9 cellular contexts compared by ENCODE assay signal in genomic region chr22:31089101-31090100, GRCh38. TPM values are rescaled to one million over a fixed set of nuclear protein-coding genes. Genes with fewer than 3 reads are reported as not detected.
DNase-seq lines count a peak whose midpoint lies in the region; ATAC-seq and TF ChIP-seq lines count a peak whose summit lies in the region.
"Had no signal": no experiment of that assay in that cellular context is flagged by ENCODE, and none has a peak within 500 bp of the region (broad histone marks: within the 10 kb centered on the region; RNA-seq: fewer than 3 reads in every experiment).

No MANE protein-coding gene starts in this region.

- H3K9ac ChIP-seq in smooth muscle cell (ENCODE audit: low read depth), result no peak overlapping the region

- no peak overlapping the region for H2AFZ ChIP-seq in smooth muscle cell (ENCODE audit: low read depth)

- 50 to 70% (median 65%) methylated on average over 8 to 11 of the region's 11 CpGs for WGBS in heart left ventricle, 4 donors
- 74% methylated on average over 11 of the region's 11 CpGs for WGBS in smooth muscle cell (ENCODE audit: low lambda C conversion rate)

- no peak overlapping the region for H3K4me3 ChIP-seq in Jurkat, Clone E6-1 (ENCODE audit: low read length)
- H3K4me3 ChIP-seq in heart left ventricle (no peak overlapping the region), smooth muscle cell (no peak overlapping the region)

- H3K4me2 ChIP-seq in smooth muscle cell, result no peak overlapping the region

- TF ChIP-seq CTCF in heart left ventricle (IDR thresholded peaks at IDR 0.05) (peak; percentile 66 to 87 (median 76)), smooth muscle cell (IDR thresholded peaks at IDR 0.05; ENCODE audit: borderline replicate concordance, insufficient read depth, poor library complexity, severe bottlenecking) (peak; percentile 63)

- no peaks in the 10 kb centered on the region for H3F3A ChIP-seq in smooth muscle cell (ENCODE audit: low read depth)

- intact Hi-C loops in heart left ventricle (cut with DNase I), result loop anchor here in 9 of 10 donors (1.0 to 10.0 kb wide), 6 partner anchors 55 to 143 kb away; partner anchors contain the start of gene PLA2G3 (in 1 of the 9)

- H3K79me2 ChIP-seq in smooth muscle cell (ENCODE audit: low read depth), result peaks cover 7% of the 10 kb centered on the region

- DNase-seq in DMS53 (lab: John Stamatoyannopoulos, UW) (peak; percentile 33), DMS53 treated with DMSO at 0.1 percent for 48 hours (lab: John Stamatoyannopoulos, UW; ENCODE audit: unreplicated experiment) (no peak), heart left ventricle (peak in 3 of 5 donors; percentile 52 to 66 (median 58)), smooth muscle cell (lab: John Stamatoyannopoulos, UW; ENCODE audit: unreplicated experiment) (no peak)
- peak; percentile 47 for DNase-seq in Jurkat, Clone E6-1 (ENCODE audit: low read depth, low spot score)
- DNase-seq in activated T-cell treated with anti-CD3 and anti-CD28 coated beads, Interleukin-2, amount 50 U/mL, for 48 hours, result peak; percentile 47 to 61
- no peak for DNase-seq in NK-92 treated with Interleukin-12 subunit alpha and Interleukin-12 subunit beta, amount 100 ng/mL, for 24 hours (lab: John Stamatoyannopoulos, UW)

- H3K4me1 ChIP-seq in heart left ventricle (peaks cover 0 to 85% (median 21%) of the 10 kb centered on the region in 12 donors), smooth muscle cell (ENCODE audit: low read depth) (peaks cover 1% of the 10 kb centered on the region)

- peaks cover 81% of the 10 kb centered on the region for H4K20me1 ChIP-seq in smooth muscle cell (ENCODE audit: low read depth)

- H3K27me3 ChIP-seq in heart left ventricle, result no peaks in the 10 kb centered on the region
- no peaks in the 10 kb centered on the region for H3K27me3 ChIP-seq in smooth muscle cell (ENCODE audit: low read depth)

- H3K36me3 ChIP-seq in heart left ventricle (peaks cover 3 to 81% (median 70%) of the 10 kb centered on the region in 9 donors), smooth muscle cell (ENCODE audit: low read depth) (peaks cover 5% of the 10 kb centered on the region)

- H3K9me3 ChIP-seq in heart left ventricle (no peaks in the 10 kb centered on the region), smooth muscle cell (replicated peaks; ENCODE audit: low read depth) (no peaks in the 10 kb centered on the region)

- peak in 2 of 4 donors; percentile 13 to 21 for ATAC-seq in heart left ventricle
- ATAC-seq in HG03565 (IDR thresholded peaks at IDR 0.05; ENCODE audit: unreplicated experiment), result no peak

- no peak for TF ChIP-seq POLR2A in heart left ventricle (IDR thresholded peaks at IDR 0.05)

- H3K27ac ChIP-seq in heart left ventricle (peak overlapping the region in 9 of 12 donors; percentile 2 to 99 (median 43)), smooth muscle cell (ENCODE audit: low read depth) (no peak overlapping the region)

RNA-seq across cellular contexts. Expression of gene SMTN, which starts 8.3 kb away (rescaled TPM):
- 36.0 TPM for polyA plus RNA-seq in Jurkat, Clone E6-1 (2012; ENCODE audit: insufficient read depth, insufficient read length)
- total RNA-seq in heart left ventricle, result 100 to 1,000 TPM; 114 to 270 (median 167) TPM
- polyA plus RNA-seq in heart left ventricle, result 100 to 1,000 TPM in 1 of 2 donors, 10 to 100 TPM in 1; 55.5 to 257 TPM
- 46.2 and 58.6 TPM in 2 replicates for total RNA-seq in smooth muscle cell
- polyA plus RNA-seq in smooth muscle cell, result 108 and 122 TPM in 2 replicates

RNA-seq across cellular contexts. Expression of gene SELENOM, which starts 18.0 kb away (rescaled TPM):
- 5.2 TPM for polyA plus RNA-seq in Jurkat, Clone E6-1 (2012; ENCODE audit: insufficient read depth, insufficient read length)
- total RNA-seq in heart left ventricle (100 to 1,000 TPM in 1 of 9 donors, 10 to 100 TPM in 8; 35.0 to 183 (median 52.9) TPM), smooth muscle cell (450 and 487 TPM in 2 replicates)
- polyA plus RNA-seq in heart left ventricle (10 to 100 TPM; 72.3 to 76.6 TPM), smooth muscle cell (547 and 600 TPM in 2 replicates)

RNA-seq across cellular contexts. Expression of gene INPP5J, which starts 33.4 kb away (rescaled TPM):
- polyA plus RNA-seq in Jurkat, Clone E6-1 (2012; ENCODE audit: insufficient read depth, insufficient read length), result not detected
- 10 to 100 TPM in 8 of 9 donors, 1 to 10 TPM in 1; 8.4 to 23.1 (median 21.6) TPM for total RNA-seq in heart left ventricle
- polyA plus RNA-seq in heart left ventricle, result 10 to 100 TPM in 1 of 2 donors, 1 to 10 TPM in 1; 9.7 to 12.9 TPM
- 1.2 TPM in 2 replicates for total RNA-seq in smooth muscle cell
- 0.66 and 2.1 TPM in 2 replicates for polyA plus RNA-seq in smooth muscle cell

RNA-seq across cellular contexts. Expression of gene PLA2G3, which starts 50.9 kb away (rescaled TPM):
- not detected for polyA plus RNA-seq in Jurkat, Clone E6-1 (2012; ENCODE audit: insufficient read depth, insufficient read length)
- total RNA-seq in heart left ventricle, result not detected
- not detected for polyA plus RNA-seq in heart left ventricle
- total RNA-seq in smooth muscle cell, result 0.04 and 0.09 TPM in 2 replicates
- polyA plus RNA-seq in smooth muscle cell, result 0.80 TPM in 1 of 2 replicates, not detected in the other
- total RNA-seq: renal cortical epithelial cell had no signal

Comparison
In these comparisons a context has a peak if more than half of its experiments do, and no peak if none do; other contexts are left out.
1. DNase-seq: peak in DMS53 (single experiment), Jurkat, Clone E6-1 (single experiment), activated T-cell treated with anti-CD3 and anti-CD28 coated beads, Interleukin-2, amount 50 U/mL, for 48 hours (2 of 2) and heart left ventricle (3 of 5); none in DMS53 treated with DMSO at 0.1 percent for 48 hours (single experiment), smooth muscle cell (single experiment) and NK-92 treated with Interleukin-12 subunit alpha and Interleukin-12 subunit beta, amount 100 ng/mL, for 24 hours (single experiment).